8 cellular contexts compared by ENCODE assay signal in genomic region chr11:30960387-30960992, GRCh38.
A peak's percentile ranks its signal among the peaks of the same experiment; 100 is the strongest.
DNase-seq lines count a peak whose midpoint lies in the region; ATAC-seq, FAIRE-seq and TF ChIP-seq lines count a peak whose summit lies in the region.

No MANE protein-coding gene starts in this region.

- no peaks in the 10 kb centered on the region for H3K23me2 ChIP-seq in H1 (ENCODE audit: low read depth, low read length)

- POLR2A ChIA-PET in H1 (lab: Charles Lee; ENCODE audit: partially characterized antibody) = no interaction called here

- no peak overlapping the region for H3K14ac ChIP-seq in H1 (ENCODE audit: insufficient read length)

- no peak overlapping the region for H3K18ac ChIP-seq in H1 (ENCODE audit: extremely low read depth, low read length)

- H3K56ac ChIP-seq in H1 (replicated peaks; ENCODE audit: insufficient read length, low read depth, low read length) = no peak overlapping the region

- DNase-seq in left ventricle myocardium inferior (no peak), right cardiac atrium (no peak), NCI-H524 treated with DMSO at 0.1 percent for 48 hours (lab: John Stamatoyannopoulos, UW) (peak; percentile 8), H1 (ENCODE audit: low read depth in 1 of 2, low spot score in 2 of 2) (no peak), psoas muscle (no peak), natural killer cell (no peak), epidermal melanocyte (ENCODE audit: insufficient read length, low spot score) (no peak)
- no peak for DNase-seq in stimulated activated CD4-positive, alpha-beta T cell treated with anti-CD3 and anti-CD28 coated beads, Interleukin-4, amount 100 ng/mL, for 1 hour

- H4K91ac ChIP-seq in H1 (replicated peaks; ENCODE audit: insufficient read length, low read length) = no peak overlapping the region

- H3K27me3 ChIP-seq in left ventricle myocardium inferior (ENCODE audit: low read depth) (peaks cover 8% of the 10 kb centered on the region), right cardiac atrium (ENCODE audit: control insufficient read depth, insufficient read depth) (no peaks in the 10 kb centered on the region), H1 (replicated peaks in 1 of 4; ENCODE audit: control insufficient read depth in 3 of 4, extremely low read depth in 1 of 4, insufficient read depth in 3 of 4, low read length in 3 of 4) (no peaks in the 10 kb centered on the region), psoas muscle (ENCODE audit: insufficient read depth in 3 of 3, low read length in 2 of 3) (no peaks in the 10 kb centered on the region)

- H3K9ac ChIP-seq in H1 (replicated peaks in 1 of 4; ENCODE audit: extremely low read depth in 1 of 4, low read depth in 3 of 4, low read length in 3 of 4) = no peak overlapping the region

- H3K9me3 ChIP-seq in left ventricle myocardium inferior (replicated peaks) (no peaks in the 10 kb centered on the region), right cardiac atrium (ENCODE audit: control insufficient read depth, low read length) (no peaks in the 10 kb centered on the region), H1 (ENCODE audit: insufficient read depth in 2 of 2, low read depth in 1 of 2, low read length in 1 of 2) (no peaks in the 10 kb centered on the region), psoas muscle (no peaks in the 10 kb centered on the region)

- no peaks in the 10 kb centered on the region for H3K36me3 Mint-ChIP-seq in natural killer cell

- no peak overlapping the region for H2BK5ac ChIP-seq in H1 (ENCODE audit: low read depth, low read length)

- H3K27me3 Mint-ChIP-seq in natural killer cell (ENCODE audit: low read depth in 2 of 2) = no peaks in the 10 kb centered on the region

- H2AFZ ChIP-seq in H1 (ENCODE audit: low read length) = no peak overlapping the region

- H2BK12ac ChIP-seq in H1 (ENCODE audit: low read depth, low read length) = no peak overlapping the region

- peak; percentile 93 to 94 for TF ChIP-seq RAD21 in H1 (IDR thresholded peaks at IDR 0.05 in 1 of 2, conservative IDR thresholded peaks at IDR 0.05 in 1 of 2; ENCODE audit: low read depth in 2 of 2, low read length in 2 of 2)

- H2BK15ac ChIP-seq in H1 (ENCODE audit: low read length) = no peak overlapping the region

- no peaks in the 10 kb centered on the region for H4K20me1 ChIP-seq in H1 (replicated peaks in 1 of 2; ENCODE audit: control insufficient read depth in 1 of 2, insufficient read depth in 2 of 2, low read length in 2 of 2)

- intact Hi-C loops in left ventricle myocardium inferior (cut with micrococcal nuclease) = no loop called here
- intact Hi-C loops in right cardiac atrium (cut with DNase I) = no loop called here
- intact Hi-C loops in psoas muscle (cut with DNase I) = no loop called here
- intact Hi-C loops in natural killer cell (cut with micrococcal nuclease) = no loop called here

- H3K27ac ChIP-seq in left ventricle myocardium inferior (replicated peaks) (no peak overlapping the region), right cardiac atrium (ENCODE audit: low read length) (no peak overlapping the region), H1 (ENCODE audit: low read depth, low read length) (no peak overlapping the region), psoas muscle (no peak overlapping the region)

- CTCF ChIA-PET in H1 (lab: Charles Lee; ENCODE audit: partially characterized antibody) = interaction anchor here (0.6 to 7.0 kb wide), 31 partner anchors 9 to 1013 kb away, joined by 3 to 77 read pairs (median 4); no protein-coding TSS in a partner anchor

- H3K79me1 ChIP-seq in H1 (ENCODE audit: low read depth, low read length) = no peaks in the 10 kb centered on the region

- H3K4me1 Mint-ChIP-seq in natural killer cell = no peaks in the 10 kb centered on the region

- TF ChIP-seq POLR2A in H1 (IDR thresholded peaks at IDR 0.05; ENCODE audit: control extremely low read depth in 1 of 2, low read depth in 2 of 2, low read length in 2 of 2) = no peak

- no peak overlapping the region for H2BK120ac ChIP-seq in H1 (replicated peaks; ENCODE audit: low read depth, low read length)

- no peak overlapping the region for H4K8ac ChIP-seq in H1 (ENCODE audit: extremely low read depth, insufficient read depth, low read length)

- H3K4ac ChIP-seq in H1 (replicated peaks; ENCODE audit: insufficient read length, low read depth, low read length) = no peak overlapping the region

- peak; percentile 68 for FAIRE-seq in H1 (lab: Jason Lieb, UNC)

- H3K4me3 Mint-ChIP-seq in natural killer cell = no peak overlapping the region

- H2AK5ac ChIP-seq in H1 (ENCODE audit: low read depth, low read length) = no peak overlapping the region

- H3K36me3 ChIP-seq in left ventricle myocardium inferior (no peaks in the 10 kb centered on the region), H1 (ENCODE audit: control insufficient read depth in 2 of 4, insufficient read depth in 4 of 4, low read length in 3 of 4) (no peaks in the 10 kb centered on the region), psoas muscle (ENCODE audit: insufficient read depth in 1 of 2, low read depth in 1 of 2) (no peaks in the 10 kb centered on the region)

- no peak overlapping the region for H3K4me2 ChIP-seq in H1 (ENCODE audit: insufficient read depth in 1 of 2, low read depth in 2 of 2, low read length in 2 of 2)

- no peaks in the 10 kb centered on the region for H3K79me2 ChIP-seq in H1 (ENCODE audit: control insufficient read depth in 1 of 2, insufficient read depth in 2 of 2, low read length in 2 of 2)

- no peak overlapping the region for H3K23ac ChIP-seq in H1 (ENCODE audit: insufficient read length)

- H3K4me3 ChIP-seq in left ventricle myocardium inferior (no peak overlapping the region), right cardiac atrium (ENCODE audit: low read length) (no peak overlapping the region), H1 (ENCODE audit: extremely low read depth in 1 of 4, insufficient read depth in 2 of 4, low read depth in 3 of 4, low read length in 4 of 4) (no peak overlapping the region), psoas muscle (no peak overlapping the region)

- H4K5ac ChIP-seq in H1 (ENCODE audit: insufficient read length, low read depth, low read length) = no peak overlapping the region

- no peak overlapping the region for H3K27ac Mint-ChIP-seq in natural killer cell

- TF ChIP-seq EP300 in H1 (IDR thresholded peaks at IDR 0.05; ENCODE audit: borderline replicate concordance in 1 of 2, low read depth in 2 of 2, low read length in 2 of 2) = no peak

- TF ChIP-seq CTCF in left ventricle myocardium inferior (IDR thresholded peaks at IDR 0.05; ENCODE audit: borderline replicate concordance) (peak; percentile 54), H1 (IDR thresholded peaks at IDR 0.05; ENCODE audit: control extremely low read depth in 1 of 3, insufficient read depth in 1 of 3, low read depth in 1 of 3, low read length in 3 of 3) (peak in 2 of 3 experiments; percentile 72 to 75; a peak in 3 of 4 replicates), psoas muscle (IDR thresholded peaks at IDR 0.05) (peak; percentile 34), natural killer cell (IDR thresholded peaks at IDR 0.05) (no peak)

- no peak overlapping the region for H2BK20ac ChIP-seq in H1 (ENCODE audit: low read length)

- 1% methylated on average over 2 of the region's 2 CpGs for WGBS in right cardiac atrium
- WGBS in H1 (ENCODE audit: extremely low coverage in 1 of 2, insufficient coverage in 1 of 2, insufficient read length in 1 of 2, insufficient replicate concordance in 2 of 2, low coverage in 1 of 2, low lambda C conversion rate in 2 of 2, missing lambda C conversion rate in 1 of 2), 2 experiments = 16% methylated on average over 2 of the region's 2 CpGs; no CpG with 5 or more reads in 1 of the 2 experiments
- WGBS in psoas muscle, 3 donors = 3 to 6% (median 3%) methylated on average over 2 of the region's 2 CpGs

- H3K9me3 Mint-ChIP-seq in natural killer cell = peaks cover 0 to under 1% of the 10 kb centered on the region in 2 donors

- no peaks in the 10 kb centered on the region for H3K4me1 ChIP-seq in left ventricle myocardium inferior
- no peaks in the 10 kb centered on the region for H3K4me1 ChIP-seq in right cardiac atrium (ENCODE audit: control insufficient read depth, insufficient read depth, low read length)
- H3K4me1 ChIP-seq in H1 (replicated peaks in 1 of 4; ENCODE audit: control insufficient read depth in 3 of 4, insufficient read depth in 4 of 4, low read length in 3 of 4) = no peaks in the 10 kb centered on the region
- H3K4me1 ChIP-seq in psoas muscle = no peaks in the 10 kb centered on the region

- no peak for ATAC-seq in right cardiac atrium
- ATAC-seq in psoas muscle = no peak
- no peak for ATAC-seq in natural killer cell

TF ChIP-seq in H1, 55 proteins besides CTCF, POLR2A, EP300 and RAD21:
- no peak for TF ChIP-seq SP4 (IDR thresholded peaks at IDR 0.05; ENCODE audit: low read length)
- no peak for TF ChIP-seq KDM5A (IDR thresholded peaks at IDR 0.05; ENCODE audit: low read length)
- TF ChIP-seq CHD1 (IDR thresholded peaks at IDR 0.05; ENCODE audit: low read depth, low read length) = no peak
- no peak for TF ChIP-seq PHF8 (conservative IDR thresholded peaks at IDR 0.05; ENCODE audit: low read depth, low read length)
- TF ChIP-seq ZNF274 (IDR thresholded peaks at IDR 0.05; ENCODE audit: borderline replicate concordance, extremely low read depth, low read length) = no peak
- TF ChIP-seq CBX8 (IDR thresholded peaks at IDR 0.05; ENCODE audit: borderline replicate concordance, low read depth, low read length) = no peak
- no peak for TF ChIP-seq GTF2F1 (IDR thresholded peaks at IDR 0.05; ENCODE audit: borderline replicate concordance, low read depth, low read length)
- no peak for TF ChIP-seq SUZ12 (IDR thresholded peaks at IDR 0.05; ENCODE audit: low read length)
- no peak for TF ChIP-seq RXRA (IDR thresholded peaks at IDR 0.05; ENCODE audit: insufficient read depth, low read depth, low read length)
- TF ChIP-seq TBP (IDR thresholded peaks at IDR 0.05; ENCODE audit: low read depth, low read length) = no peak
- no peak for TF ChIP-seq POLR2AphosphoS5 (IDR thresholded peaks at IDR 0.05; ENCODE audit: low read depth, low read length)
TF ChIP-seq in H1: peak in this region for 0.
